29 cellular contexts compared by ENCODE assay signal in the genomic region with DNA sequence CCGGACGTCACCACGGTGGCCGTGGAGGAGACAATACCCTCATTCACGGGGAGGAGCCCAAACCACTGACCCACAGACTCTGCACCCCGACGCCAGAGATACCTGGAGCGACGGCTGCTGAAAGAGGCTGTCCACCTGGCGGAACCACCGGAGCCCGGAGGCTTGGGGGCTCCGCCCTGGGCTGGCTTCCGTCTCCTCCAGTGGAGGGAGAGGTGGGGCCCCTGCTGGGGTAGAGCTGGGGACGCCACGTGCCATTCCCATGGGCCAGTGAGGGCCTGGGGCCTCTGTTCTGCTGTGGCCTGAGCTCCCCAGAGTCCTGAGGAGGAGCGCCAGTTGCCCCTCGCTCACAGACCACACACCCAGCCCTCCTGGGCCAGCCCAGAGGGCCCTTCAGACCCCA. TPM values are rescaled to one million over a fixed set of nuclear protein-coding genes. Genes with fewer than 3 reads are reported as not detected.
DNase-seq lines count a peak whose midpoint lies in the region; ATAC-seq, FAIRE-seq and TF ChIP-seq lines count a peak whose summit lies in the region.
"Had no signal": no experiment of that assay in that cellular context is flagged by ENCODE, and none has a peak within 500 bp of the region (broad histone marks: within the 10 kb centered on the region; RNA-seq: fewer than 3 reads in every experiment).

No MANE protein-coding gene starts in this region.

- H3K4me1 ChIP-seq in right cardiac atrium (ENCODE audit: control insufficient read depth, insufficient read depth, low read length) (no peaks in the 10 kb centered on the region), heart left ventricle (peaks cover 0 to 12% (median 0%) of the 10 kb centered on the region in 12 donors), K562 (replicated peaks in 1 of 2; ENCODE audit: control insufficient read depth in 2 of 2, insufficient read depth in 2 of 2, low read length in 2 of 2) (peaks cover 10 to 68% of the 10 kb centered on the region in 2 experiments; a peak in 4 of 5 replicates), neuronal stem cell (ENCODE audit: control insufficient read depth in 2 of 2, insufficient read depth in 1 of 2, low read depth in 1 of 2, low read length in 2 of 2) (peaks cover 2% of the 10 kb centered on the region in 2 donors)

- no peaks in the 10 kb centered on the region for H3K27me3 ChIP-seq in right cardiac atrium (ENCODE audit: control insufficient read depth, insufficient read depth)
- H3K27me3 ChIP-seq in heart left ventricle: peaks cover 0 to 13% (median 0%) of the 10 kb centered on the region in 9 donors
- peaks cover 26 to 43% of the 10 kb centered on the region in 2 experiments for H3K27me3 ChIP-seq in K562 (ENCODE audit: control insufficient read depth in 2 of 2, insufficient read depth in 2 of 2, low read length in 2 of 2)
- H3K27me3 ChIP-seq in neuronal stem cell (ENCODE audit: control insufficient read depth in 3 of 3, insufficient read depth in 3 of 3, low read depth in 1 of 3, low read length in 3 of 3): peaks cover 0 to 36% (median 0%) of the 10 kb centered on the region in 3 experiments

- peaks cover 45 to 86% of the 10 kb centered on the region in 2 donors for H3K4me1 Mint-ChIP-seq in stimulated activated naive B cell treated with anti-CD40 and anti-IgM and Interleukin-4, amounts not matched to agents 10 μg/mL and 1 μg/mL and 100 μg/mL, for 72 hours

- FAIRE-seq in K562 (lab: Jason Lieb, UNC) (no peak), GM12892 (lab: Jason Lieb, UNC) (no peak)
- FAIRE-seq: GM12891 had no signal

- peak overlapping the region; percentile 46 for H2BK5ac ChIP-seq in neuronal stem cell (ENCODE audit: low read length)

- H3K4me3 Mint-ChIP-seq in stimulated activated naive B cell treated with anti-CD40 and anti-IgM and Interleukin-4, amounts not matched to agents 10 μg/mL and 1 μg/mL and 100 μg/mL, for 72 hours: no peak overlapping the region
- H3K4me3 Mint-ChIP-seq: CD4-positive, alpha-beta memory T cell; H9 had no signal

- no peak overlapping the region for H2BK15ac ChIP-seq in neuronal stem cell (ENCODE audit: low read length)

- H3K9ac ChIP-seq in K562 (ENCODE audit: insufficient read depth in 1 of 2, low read depth in 2 of 2, low read length in 2 of 2) (peak overlapping the region in 1 of 2 experiments; percentile 60; a peak in 2 of 4 replicates), neuronal stem cell (ENCODE audit: low read depth, low read length, poor library complexity) (no peak overlapping the region)
- H3K9ac ChIP-seq: GM23248, SK-N-SH had no signal

- H4K20me1 ChIP-seq in K562 (replicated peaks; ENCODE audit: control insufficient read depth, insufficient read depth, low read length): no peaks in the 10 kb centered on the region

- H3K79me2 ChIP-seq in K562 (ENCODE audit: control insufficient read depth, insufficient read depth, low read length): no peaks in the 10 kb centered on the region

- no peak overlapping the region for H2AK5ac ChIP-seq in neuronal stem cell (ENCODE audit: low read depth, low read length)

- no peak overlapping the region for H3K4me3 ChIP-seq in right cardiac atrium (ENCODE audit: low read length)
- no peak overlapping the region for H3K4me3 ChIP-seq in heart left ventricle
- H3K4me3 ChIP-seq in K562: no peak overlapping the region
- no peak overlapping the region for H3K4me3 ChIP-seq in neuronal stem cell (ENCODE audit: low read length in 2 of 2)
- H3K4me3 ChIP-seq: GM23248 had no signal

- H2AFZ ChIP-seq in K562 (ENCODE audit: low read depth, low read length) (no peak overlapping the region), neuronal stem cell (ENCODE audit: low read length) (no peak overlapping the region)
- H2AFZ ChIP-seq: GM23248 had no signal

- no peaks in the 10 kb centered on the region for H3K79me1 ChIP-seq in neuronal stem cell (ENCODE audit: low read depth, low read length)

- in situ Hi-C loops in K562 (cut with MboI): no loop called here

- peak overlapping the region; percentile 35 for H3K18ac ChIP-seq in neuronal stem cell (ENCODE audit: low read length)

- DNase-seq in right cardiac atrium: peak; percentile 9 to 56 (median 38)
- no peak for DNase-seq in heart left ventricle
- DNase-seq in K562 (ENCODE audit: extremely low read depth in 1 of 4, low spot score in 3 of 4): no peak
- DNase-seq in neuronal stem cell (ENCODE audit: low spot score): no peak
- no peak for DNase-seq in stimulated activated naive B cell treated with anti-CD40 and anti-IgM and Interleukin-4, amounts not matched to agents 10 μg/mL and 1 μg/mL and 100 μg/mL, for 72 hours
- no peak for DNase-seq in activated gamma-delta T cell treated with Interleukin-2 at 50 U/mL for 16 hours
- no peak for DNase-seq in GM12892 (ENCODE audit: insufficient read length)
- no peak for DNase-seq in NCI-H748 treated with DMSO at 0.1 percent for 48 hours (lab: John Stamatoyannopoulos, UW)
- DNase-seq: CD4-positive, alpha-beta memory T cell; COR-L47; DMS79; EL; GDM1; GM23248; H9; Kasumi-1; NCI-H1105; NCI-H1436 treated with DMSO at 0.1 percent for 48 hours; NCI-H187 treated with DMSO at 0.1 percent for 48 hours; NCI-H2171 treated with DMSO at 0.1 percent for 48 hours; NCI-H345; NCI-H510A treated with DMSO at 0.1 percent for 48 hours; NCI-H774; SK-N-SH; SW 1271 had no signal

- BruUV-seq in K562 (replicated peaks; lab: Mats Ljungman, UMichigan): no TSS peak

- H3K9me3 Mint-ChIP-seq in stimulated activated naive B cell treated with anti-CD40 and anti-IgM and Interleukin-4, amounts not matched to agents 10 μg/mL and 1 μg/mL and 100 μg/mL, for 72 hours: no peaks in the 10 kb centered on the region
- H3K9me3 Mint-ChIP-seq: CD4-positive, alpha-beta memory T cell; H9 had no signal

- no peak overlapping the region for H4K8ac ChIP-seq in neuronal stem cell (ENCODE audit: low read depth, low read length)

- TF ChIP-seq POLR2A in heart left ventricle (IDR thresholded peaks at IDR 0.05) (no peak), K562 (conservative IDR thresholded peaks at IDR 0.05) (no peak), GM12892 (IDR thresholded peaks at IDR 0.05; ENCODE audit: low read depth, low read length) (no peak)

- no peak overlapping the region for H3K4me2 ChIP-seq in K562 (ENCODE audit: insufficient read depth, low read length)
- H3K4me2 ChIP-seq in neuronal stem cell (ENCODE audit: insufficient read depth, low read length, poor library complexity, severe bottlenecking): no peak overlapping the region
- H3K4me2 ChIP-seq: SK-N-SH had no signal

- CTCF ChIA-PET in K562 (lab: Yijun Ruan, JAX; ENCODE audit: low intra/inter-chr PET ratio): interaction anchor here (0.6 kb wide), 1 partner anchor 22 kb away, joined by 3 read pairs; no protein-coding TSS in a partner anchor

- H3K27ac ChIP-seq in right cardiac atrium (ENCODE audit: low read length) (no peak overlapping the region), heart left ventricle (no peak overlapping the region), K562 (ENCODE audit: extremely low read depth, low read depth, low read length) (no peak overlapping the region), neuronal stem cell (replicated peaks; ENCODE audit: low read length) (no peak overlapping the region)
- H3K27ac ChIP-seq: GM23248 had no signal

- H3K27me3 Mint-ChIP-seq in stimulated activated naive B cell treated with anti-CD40 and anti-IgM and Interleukin-4, amounts not matched to agents 10 μg/mL and 1 μg/mL and 100 μg/mL, for 72 hours: no peaks in the 10 kb centered on the region
- H3K27me3 Mint-ChIP-seq: CD4-positive, alpha-beta memory T cell had no signal

- H3K23ac ChIP-seq in neuronal stem cell (ENCODE audit: low read depth, low read length, poor library complexity): peak overlapping the region; percentile 85

- no peak for TF ChIP-seq EP300 in K562 (IDR thresholded peaks at IDR 0.05; ENCODE audit: low read length)

- intact Hi-C loops in right cardiac atrium (cut with DNase I): no loop called here
- intact Hi-C loops in heart left ventricle (cut with DNase I): no loop called here
- intact Hi-C loops in K562 (cut with micrococcal nuclease): no loop called here

- TF ChIP-seq CTCF in heart left ventricle (IDR thresholded peaks at IDR 0.05) (no peak), K562 (IDR thresholded peaks at IDR 0.05 in 2 of 3, conservative IDR thresholded peaks at IDR 0.05 in 1 of 3; ENCODE audit: insufficient read depth in 2 of 3, low read depth in 1 of 3, low read length in 3 of 3) (no peak)

- H3K14ac ChIP-seq in neuronal stem cell (ENCODE audit: low read length): peak overlapping the region; percentile 99

- no peak overlapping the region for H2BK120ac ChIP-seq in neuronal stem cell (ENCODE audit: low read depth, low read length)

- no peak for TF ChIP-seq RAD21 in K562 (CRISPR knock-in tag; conservative IDR thresholded peaks at IDR 0.05 in 1 of 2, IDR thresholded peaks at IDR 0.05 in 1 of 2)

- H4K91ac ChIP-seq in neuronal stem cell (ENCODE audit: low read depth, low read length, poor library complexity): no peak overlapping the region

- ATAC-seq in right cardiac atrium (no peak), heart left ventricle (no peak), K562 (no peak)
- ATAC-seq in stimulated activated naive B cell treated with anti-CD40 and anti-IgM and Interleukin-4, amounts not matched to agents 10 μg/mL and 1 μg/mL and 100 μg/mL, for 72 hours (replicated peaks): no peak

- H3K9me3 ChIP-seq in right cardiac atrium (ENCODE audit: control insufficient read depth, low read length) (no peaks in the 10 kb centered on the region), heart left ventricle (no peaks in the 10 kb centered on the region), K562 (replicated peaks; ENCODE audit: control insufficient read depth, insufficient read depth, low read depth, low read length) (no peaks in the 10 kb centered on the region), neuronal stem cell (replicated peaks in 1 of 2; ENCODE audit: control insufficient read depth in 2 of 2, insufficient read depth in 1 of 2, low read depth in 1 of 2, low read length in 2 of 2) (no peaks in the 10 kb centered on the region)
- H3K9me3 ChIP-seq: SK-N-SH had no signal

- H3K36me3 Mint-ChIP-seq in stimulated activated naive B cell treated with anti-CD40 and anti-IgM and Interleukin-4, amounts not matched to agents 10 μg/mL and 1 μg/mL and 100 μg/mL, for 72 hours: peaks cover 50 to 64% of the 10 kb centered on the region in 2 donors

- H3K9me1 ChIP-seq in K562 (ENCODE audit: control insufficient read depth, insufficient read depth, low read length): no peaks in the 10 kb centered on the region

- no peak overlapping the region for H2BK12ac ChIP-seq in neuronal stem cell (ENCODE audit: low read length)

- 86% methylated on average over 18 of the region's 18 CpGs for WGBS in right cardiac atrium
- 83 to 91% (median 88%) methylated on average over 15 to 18 of the region's 18 CpGs for WGBS in heart left ventricle, 4 donors
- WGBS in K562 (ENCODE audit: insufficient coverage, low coverage, missing lambda C conversion rate): 26% methylated on average over 18 of the region's 18 CpGs
- no CpG with 5 or more reads among the region's 18 CpGs for WGBS in neuronal stem cell (ENCODE audit: extremely low coverage in 2 of 2, insufficient read length in 2 of 2, insufficient replicate concordance in 1 of 2), 2 donors

- H3K27ac Mint-ChIP-seq in stimulated activated naive B cell treated with anti-CD40 and anti-IgM and Interleukin-4, amounts not matched to agents 10 μg/mL and 1 μg/mL and 100 μg/mL, for 72 hours: peak overlapping the region; percentile 2
- H3K27ac Mint-ChIP-seq: H9 had no signal

- H3K36me3 ChIP-seq in heart left ventricle (peaks cover 0 to 57% (median 21%) of the 10 kb centered on the region in 9 donors), K562 (ENCODE audit: control insufficient read depth, insufficient read depth, low read length) (no peaks in the 10 kb centered on the region), neuronal stem cell (replicated peaks in 1 of 2; ENCODE audit: control insufficient read depth in 2 of 2, insufficient read depth in 2 of 2, low read length in 2 of 2) (no peaks in the 10 kb centered on the region)

- POLR2A ChIA-PET in K562 (lab: Yijun Ruan, JAX): interaction anchor here (0.5 to 3.3 kb wide), 3 partner anchors 23 to 154 kb away, joined by 3 to 13 read pairs (median 4); partner anchors contain the start of gene PRXL2B

- H3K4ac ChIP-seq in neuronal stem cell (ENCODE audit: low read length): no peak overlapping the region

RNA-seq across cellular contexts. Expression of gene TNFRSF14, which starts 7.0 kb away (rescaled TPM):
- total RNA-seq in right cardiac atrium: 10 to 100 TPM; 17.6 to 25.5 (median 21.8) TPM
- polyA plus RNA-seq in right cardiac atrium: 27.6 TPM
- 10 to 100 TPM in 8 of 9 donors, 1 to 10 TPM in 1; 7.8 to 70.8 (median 14.3) TPM for total RNA-seq in heart left ventricle
- 10 to 100 TPM; 13.6 to 22.5 TPM for polyA plus RNA-seq in heart left ventricle
- 2.5 and 7.5 TPM in 2 replicates for total RNA-seq in K562 (2011; cell fraction: chromatin; rRNA removed; ENCODE audit: low replicate concordance)
- 4.8 and 5.5 TPM in 2 replicates for total RNA-seq in K562 (2011; cell fraction: nucleolus; rRNA removed)
- total RNA-seq in K562 (2011; cell fraction: nucleoplasm; rRNA removed): 3.3 and 3.4 TPM in 2 replicates
- total RNA-seq in K562 (2014; rRNA removed): 0.68 and 0.73 TPM in 2 replicates
- 0.11 and 0.16 TPM in 2 replicates for total RNA-seq in K562 (2014; rRNA removed; fragmentation: Illumina TruSeq; extraction: Trizol)
- 1.1 and 1.3 TPM in 2 replicates for total RNA-seq in K562 (2015; rRNA removed; fragmentation: Illumina TruSeq; extraction: Trizol)
- 1.8 and 2.1 TPM in 2 replicates for total RNA-seq in K562 (2021)
- polyA plus RNA-seq in K562 (2011; rRNA removed): 0.68 and 1.3 TPM in 2 replicates
- polyA plus RNA-seq in K562 (2011; cell fraction: cytosol; rRNA removed): 0.97 and 1.0 TPM in 2 replicates
- polyA plus RNA-seq in K562 (2011; cell fraction: nucleus; rRNA removed): 11.2 and 14.0 TPM in 2 replicates
- 3.3 and 11.5 TPM in 2 replicates for polyA plus RNA-seq in K562 (2012)
- 0.58 and 0.89 TPM in 2 replicates for polyA plus RNA-seq in K562 (2014; fragmentation: Illumina TruSeq; extraction: Trizol)
- polyA plus RNA-seq in K562 (2014; fragmentation: Nextera tagmentation; extraction: Ambion mirVana): not detected
- 1.6 and 2.3 TPM in 2 replicates for polyA plus RNA-seq in K562 (2014; rRNA removed)
- 0.15 and 0.18 TPM in 2 replicates for polyA minus RNA-seq in K562 (2011; rRNA and poly(A)+ RNA removed)
- polyA minus RNA-seq in K562 (2011; cell fraction: cytosol; rRNA and poly(A)+ RNA removed): not detected in 2 replicates
- 1.6 and 2.0 TPM in 2 replicates for polyA minus RNA-seq in K562 (2011; cell fraction: nucleus; rRNA and poly(A)+ RNA removed)
- polyA plus RNA-seq in neuronal stem cell (2013, experiment 1 of 2): 1.1 TPM
- 1.3 TPM for polyA plus RNA-seq in neuronal stem cell (2013, experiment 2 of 2)
- 117 TPM for polyA plus RNA-seq in GM12892 (2012; ENCODE audit: missing spikeins)

RNA-seq across cellular contexts. Expression of gene PRXL2B, which starts 23.4 kb away (rescaled TPM):
- total RNA-seq in right cardiac atrium (10 to 100 TPM in 2 of 4 donors, 1 to 10 TPM in 2; 8.0 to 11.8 (median 10.4) TPM), heart left ventricle (10 to 100 TPM in 2 of 9 donors, 1 to 10 TPM in 7; 5.1 to 13.9 (median 7.2) TPM), K562 (2014; rRNA removed) (14.0 and 16.4 TPM in 2 replicates), K562 (2014; rRNA removed; fragmentation: Illumina TruSeq; extraction: Trizol) (3.3 and 4.1 TPM in 2 replicates), K562 (2015; rRNA removed; fragmentation: Illumina TruSeq; extraction: Trizol) (11.8 TPM in 2 replicates), K562 (2021) (25.3 and 28.1 TPM in 2 replicates)
- polyA plus RNA-seq in right cardiac atrium (9.3 TPM), heart left ventricle (1 to 10 TPM; 8.6 to 9.2 TPM), K562 (2011; rRNA removed) (6.7 and 7.0 TPM in 2 replicates), K562 (2014; fragmentation: Illumina TruSeq; extraction: Trizol) (15.2 and 16.6 TPM in 2 replicates), K562 (2014; fragmentation: Nextera tagmentation; extraction: Ambion mirVana) (1 to 10 TPM in 1 of 2 experiments, under 1 TPM in 1; 0.99 to 1.7 TPM), K562 (2014; rRNA removed) (17.6 and 20.7 TPM in 2 replicates)
- total RNA-seq in K562 (2011; cell fraction: chromatin; rRNA removed; ENCODE audit: low replicate concordance): 4.0 and 14.5 TPM in 2 replicates
- 13.0 and 14.3 TPM in 2 replicates for total RNA-seq in K562 (2011; cell fraction: nucleolus; rRNA removed)
- total RNA-seq in K562 (2011; cell fraction: nucleoplasm; rRNA removed): 5.5 and 8.1 TPM in 2 replicates
- polyA plus RNA-seq in K562 (2011; cell fraction: cytosol; rRNA removed): 9.9 and 25.7 TPM in 2 replicates
- 20.2 and 28.6 TPM in 2 replicates for polyA plus RNA-seq in K562 (2011; cell fraction: nucleus; rRNA removed)
- polyA plus RNA-seq in K562 (2012): 11.9 and 22.1 TPM in 2 replicates
- polyA minus RNA-seq in K562 (2011; rRNA and poly(A)+ RNA removed): 1.8 and 4.0 TPM in 2 replicates
- polyA minus RNA-seq in K562 (2011; cell fraction: cytosol; rRNA and poly(A)+ RNA removed): 3.9 and 7.0 TPM in 2 replicates
- 5.4 and 6.8 TPM in 2 replicates for polyA minus RNA-seq in K562 (2011; cell fraction: nucleus; rRNA and poly(A)+ RNA removed)
- 35.1 TPM for polyA plus RNA-seq in neuronal stem cell (2013, experiment 1 of 2)
- 35.3 TPM for polyA plus RNA-seq in neuronal stem cell (2013, experiment 2 of 2)
- 5.8 TPM for polyA plus RNA-seq in GM12892 (2012; ENCODE audit: missing spikeins)

RNA-seq across cellular contexts. Expression of gene HES5, which starts 33.1 kb away (rescaled TPM):
- total RNA-seq in right cardiac atrium (1 to 10 TPM in 2 of 4 donors, under 1 TPM in 2; 0.61 to 1.8 (median 1.2) TPM), heart left ventricle (1 to 10 TPM in 7 of 9 donors, under 1 TPM in 2; 0.45 to 2.0 (median 1.3) TPM), K562 (2014; rRNA removed) (not detected in 2 replicates), K562 (2014; rRNA removed; fragmentation: Illumina TruSeq; extraction: Trizol) (not detected in 2 replicates), K562 (2015; rRNA removed; fragmentation: Illumina TruSeq; extraction: Trizol) (not detected in 2 replicates), K562 (2021) (not detected in 2 replicates)
- polyA plus RNA-seq in right cardiac atrium (0.52 TPM), heart left ventricle (under 1 TPM; 0.42 to 0.83 TPM), K562 (2011; rRNA removed) (not detected in 2 replicates), K562 (2014; fragmentation: Illumina TruSeq; extraction: Trizol) (not detected in 2 replicates), K562 (2014; fragmentation: Nextera tagmentation; extraction: Ambion mirVana) (not detected), K562 (2014; rRNA removed) (not detected in 2 replicates)
- not detected in 2 replicates for total RNA-seq in K562 (2011; cell fraction: chromatin; rRNA removed; ENCODE audit: low replicate concordance)
- total RNA-seq in K562 (2011; cell fraction: nucleolus; rRNA removed): not detected in 2 replicates
- not detected in 2 replicates for total RNA-seq in K562 (2011; cell fraction: nucleoplasm; rRNA removed)
- polyA plus RNA-seq in K562 (2011; cell fraction: cytosol; rRNA removed): 0.04 TPM in 1 of 2 replicates, not detected in the other
- polyA plus RNA-seq in K562 (2011; cell fraction: nucleus; rRNA removed): not detected in 2 replicates
- not detected in 2 replicates for polyA plus RNA-seq in K562 (2012)
- polyA minus RNA-seq in K562 (2011; rRNA and poly(A)+ RNA removed): not detected in 2 replicates
- not detected in 2 replicates for polyA minus RNA-seq in K562 (2011; cell fraction: cytosol; rRNA and poly(A)+ RNA removed)
- not detected in 2 replicates for polyA minus RNA-seq in K562 (2011; cell fraction: nucleus; rRNA and poly(A)+ RNA removed)
- polyA plus RNA-seq in neuronal stem cell (2013, experiment 1 of 2): 208 TPM
- 209 TPM for polyA plus RNA-seq in neuronal stem cell (2013, experiment 2 of 2)
- polyA plus RNA-seq in GM12892 (2012; ENCODE audit: missing spikeins): not detected
- total RNA-seq: A172; CD4-positive, alpha-beta memory T cell; GM23248; H9; M059J had no signal
- polyA plus RNA-seq: BJ; CD4-positive, alpha-beta memory T cell; GM23248 had no signal

RNA-seq across cellular contexts. Expression of gene PANK4, which starts 36.8 kb away (rescaled TPM):
- total RNA-seq in right cardiac atrium (10 to 100 TPM; 35.2 to 51.3 (median 45.1) TPM), heart left ventricle (10 to 100 TPM; 27.2 to 43.0 (median 36.6) TPM), K562 (2014; rRNA removed) (39.6 and 50.7 TPM in 2 replicates), K562 (2014; rRNA removed; fragmentation: Illumina TruSeq; extraction: Trizol) (15.3 and 19.2 TPM in 2 replicates), K562 (2015; rRNA removed; fragmentation: Illumina TruSeq; extraction: Trizol) (29.7 and 32.0 TPM in 2 replicates), K562 (2021) (55.6 and 61.3 TPM in 2 replicates)
- polyA plus RNA-seq in right cardiac atrium (38.7 TPM), heart left ventricle (10 to 100 TPM; 31.4 to 33.1 TPM), K562 (2011; rRNA removed) (23.3 and 39.3 TPM in 2 replicates), K562 (2014; fragmentation: Illumina TruSeq; extraction: Trizol) (31.5 and 31.8 TPM in 2 replicates), K562 (2014; fragmentation: Nextera tagmentation; extraction: Ambion mirVana) (1 to 10 TPM in 1 of 2 experiments, under 1 TPM in 1; 0.93 to 1.4 TPM), K562 (2014; rRNA removed) (41.3 and 42.3 TPM in 2 replicates)
- 114 and 307 TPM in 2 replicates for total RNA-seq in K562 (2011; cell fraction: chromatin; rRNA removed; ENCODE audit: low replicate concordance)
- total RNA-seq in K562 (2011; cell fraction: nucleolus; rRNA removed): 194 and 202 TPM in 2 replicates
- total RNA-seq in K562 (2011; cell fraction: nucleoplasm; rRNA removed): 119 and 146 TPM in 2 replicates
- polyA plus RNA-seq in K562 (2011; cell fraction: cytosol; rRNA removed): 21.3 and 25.3 TPM in 2 replicates
- polyA plus RNA-seq in K562 (2011; cell fraction: nucleus; rRNA removed): 181 and 249 TPM in 2 replicates
- 28.4 and 32.3 TPM in 2 replicates for polyA plus RNA-seq in K562 (2012)
- polyA minus RNA-seq in K562 (2011; rRNA and poly(A)+ RNA removed): 22.3 and 22.4 TPM in 2 replicates
- 35.2 and 42.6 TPM in 2 replicates for polyA minus RNA-seq in K562 (2011; cell fraction: cytosol; rRNA and poly(A)+ RNA removed)
- 116 and 142 TPM in 2 replicates for polyA minus RNA-seq in K562 (2011; cell fraction: nucleus; rRNA and poly(A)+ RNA removed)
- polyA plus RNA-seq in neuronal stem cell (2013, experiment 1 of 2): 23.5 TPM
- polyA plus RNA-seq in neuronal stem cell (2013, experiment 2 of 2): 22.7 TPM
- polyA plus RNA-seq in GM12892 (2012; ENCODE audit: missing spikeins): 12.0 TPM

Comparison
In these comparisons a context has a peak if more than half of its experiments do, and no peak if none do; other contexts are left out.
1. DNase-seq: peak in right cardiac atrium (3 of 3); none in heart left ventricle (0 of 5), K562 (0 of 4), neuronal stem cell (single experiment), stimulated activated naive B cell treated with anti-CD40 and anti-IgM and Interleukin-4, amounts not matched to agents 10 μg/mL and 1 μg/mL and 100 μg/mL, for 72 hours (single experiment), activated gamma-delta T cell treated with Interleukin-2 at 50 U/mL for 16 hours (single experiment), GM12892 (single experiment) and NCI-H748 treated with DMSO at 0.1 percent for 48 hours (single experiment).